Comparison of ENCODE assay signal across 17 cellular contexts in the genomic region with DNA sequence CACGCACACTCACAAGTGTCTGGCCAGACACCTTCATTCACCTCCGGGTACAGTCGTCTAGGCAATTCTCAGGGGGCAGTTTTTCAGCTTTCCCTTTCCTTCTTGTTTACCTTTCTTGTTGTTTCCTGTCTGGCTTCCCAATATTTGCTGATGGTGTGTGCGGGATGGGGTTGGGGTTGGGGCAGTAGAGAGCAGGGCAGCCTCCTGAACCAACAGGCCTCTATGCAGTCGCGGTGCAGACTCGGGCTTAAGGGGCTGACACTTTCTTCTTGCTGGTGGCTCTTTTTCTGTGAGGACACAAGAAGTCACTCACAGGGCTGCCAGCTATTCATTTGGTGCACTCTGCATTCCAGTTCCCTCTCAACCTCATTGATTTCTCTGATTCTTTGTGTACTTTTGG.
"Had no signal": no experiment of that assay in that cellular context is flagged by ENCODE, and none has a peak within 500 bp of the region (broad histone marks: within the 10 kb centered on the region; RNA-seq: fewer than 3 reads in every experiment).

No MANE protein-coding gene starts in this region.

- H3K36me3 ChIP-seq: ascending aorta, gastrocnemius medialis, left ventricle myocardium inferior had no signal

- H3K27ac ChIP-seq: ascending aorta, epithelial cell of prostate, gastrocnemius medialis, heart right ventricle, left ventricle myocardium inferior, SK-N-MC had no signal

- H3K27ac Mint-ChIP-seq: activated CD8-positive, alpha-beta T cell treated with anti-CD3 and anti-CD28 coated beads, Interleukin-2, amount 10 ng/mL, durations not matched to agents 7 days and 5 days; activated naive CD8-positive, alpha-beta T cell treated with anti-CD3 and anti-CD28 coated beads for 36 hours; stimulated activated naive CD8-positive, alpha-beta T cell treated with anti-CD3 and anti-CD28 coated beads, Interleukin-15, Interleukin-2, amounts not matched to agents 100 ng/mL and 50 ng/mL, for 24 hours; WTC11 had no signal

- H3K27me3 Mint-ChIP-seq: activated naive CD8-positive, alpha-beta T cell treated with anti-CD3 and anti-CD28 coated beads for 36 hours; activated T-helper 17 cell treated with anti-CD3 and anti-CD28 coated beads, Interleukin-2, amount 50 U/mL, for 72 hours; stimulated activated naive CD8-positive, alpha-beta T cell treated with anti-CD3 and anti-CD28 coated beads, Interleukin-15, Interleukin-2, amounts not matched to agents 100 ng/mL and 50 ng/mL, for 24 hours; T-cell had no signal

- DNase-seq: activated CD4-positive, alpha-beta T cell treated with anti-CD3 and anti-CD28 coated beads for 48 hours; activated CD8-positive, alpha-beta T cell treated with anti-CD3 and anti-CD28 coated beads, Interleukin-2, amount 10 ng/mL, durations not matched to agents 7 days and 5 days; activated naive CD8-positive, alpha-beta T cell treated with anti-CD3 and anti-CD28 coated beads for 36 hours; effector CD8-positive, alpha-beta T cell; gastrocnemius medialis; heart right ventricle; left ventricle myocardium inferior; mesenchymal stem cell; stimulated activated CD4-positive, alpha-beta T cell treated with anti-CD3 and anti-CD28 coated beads, Interleukin-4, amount 100 ng/mL, for 1 hour; stimulated activated CD8-positive, alpha-beta memory T cell treated with anti-CD3 and anti-CD28 coated beads, Interleukin-4, amount 100 ng/mL, for 48 hours had no signal

- H3K4me1 ChIP-seq: ascending aorta, gastrocnemius medialis, left ventricle myocardium inferior had no signal

- H3K9me3 Mint-ChIP-seq: activated naive CD8-positive, alpha-beta T cell treated with anti-CD3 and anti-CD28 coated beads for 36 hours; activated T-helper 17 cell treated with anti-CD3 and anti-CD28 coated beads, Interleukin-2, amount 50 U/mL, for 72 hours; stimulated activated naive CD8-positive, alpha-beta T cell treated with anti-CD3 and anti-CD28 coated beads, Interleukin-15, Interleukin-2, amounts not matched to agents 100 ng/mL and 50 ng/mL, for 24 hours; T-cell; WTC11 had no signal

- H3K9me3 ChIP-seq: ascending aorta, gastrocnemius medialis, heart right ventricle, left ventricle myocardium inferior had no signal

- ATAC-seq: activated CD8-positive, alpha-beta T cell treated with anti-CD3 and anti-CD28 coated beads, Interleukin-2, amount 10 ng/mL, durations not matched to agents 7 days and 5 days; activated T-helper 17 cell treated with anti-CD3 and anti-CD28 coated beads, Interleukin-2, amount 50 U/mL, for 72 hours; gastrocnemius medialis; heart right ventricle; T-cell; WTC11 had no signal

- H3K4me3 Mint-ChIP-seq: activated CD8-positive, alpha-beta T cell treated with anti-CD3 and anti-CD28 coated beads, Interleukin-2, amount 10 ng/mL, durations not matched to agents 7 days and 5 days; activated naive CD8-positive, alpha-beta T cell treated with anti-CD3 and anti-CD28 coated beads for 36 hours; activated T-helper 17 cell treated with anti-CD3 and anti-CD28 coated beads, Interleukin-2, amount 50 U/mL, for 72 hours; stimulated activated naive CD8-positive, alpha-beta T cell treated with anti-CD3 and anti-CD28 coated beads, Interleukin-15, Interleukin-2, amounts not matched to agents 100 ng/mL and 50 ng/mL, for 24 hours; T-cell; WTC11 had no signal

- H3K27me3 ChIP-seq: ascending aorta, gastrocnemius medialis, heart right ventricle had no signal

- H3K4me3 ChIP-seq: ascending aorta, gastrocnemius medialis, heart right ventricle, left ventricle myocardium inferior, SK-N-MC had no signal
